In genomic region chr4:61994036-61994435, GRCh38 we compare ENCODE assay signal across 2 cellular contexts.
TF ChIP-seq lines count a peak whose summit lies in the region.

No MANE protein-coding gene starts in this region.

TF ChIP-seq in H1, 55 proteins besides CTCF, POLR2A, EP300 and RAD21:
- TF ChIP-seq FOSL1 (IDR thresholded peaks at IDR 0.05; ENCODE audit: insufficient read depth, low read depth, low read length): no peak
- TF ChIP-seq SP4 (IDR thresholded peaks at IDR 0.05; ENCODE audit: low read length): no peak
- no peak for TF ChIP-seq BACH1 (IDR thresholded peaks at IDR 0.05; ENCODE audit: low read length)
- no peak for TF ChIP-seq NANOG (IDR thresholded peaks at IDR 0.05; ENCODE audit: insufficient read depth, low read depth, low read length, poor library complexity, severe bottlenecking)
- no peak for TF ChIP-seq KDM1A (IDR thresholded peaks at IDR 0.05; ENCODE audit: borderline replicate concordance, low read length)
- TF ChIP-seq PHF8 (conservative IDR thresholded peaks at IDR 0.05; ENCODE audit: low read depth, low read length): no peak
- TF ChIP-seq TAF1 (IDR thresholded peaks at IDR 0.05; ENCODE audit: low read depth, low read length): no peak
- TF ChIP-seq SIX5 (IDR thresholded peaks at IDR 0.05; ENCODE audit: low read depth, low read length): no peak
- no peak for TF ChIP-seq CEBPB (IDR thresholded peaks at IDR 0.05; ENCODE audit: low read depth, low read length)

TF ChIP-seq in GM23338, 12 proteins besides CTCF, POLR2A, EP300 and RAD21:
- TF ChIP-seq, protein P1, sequence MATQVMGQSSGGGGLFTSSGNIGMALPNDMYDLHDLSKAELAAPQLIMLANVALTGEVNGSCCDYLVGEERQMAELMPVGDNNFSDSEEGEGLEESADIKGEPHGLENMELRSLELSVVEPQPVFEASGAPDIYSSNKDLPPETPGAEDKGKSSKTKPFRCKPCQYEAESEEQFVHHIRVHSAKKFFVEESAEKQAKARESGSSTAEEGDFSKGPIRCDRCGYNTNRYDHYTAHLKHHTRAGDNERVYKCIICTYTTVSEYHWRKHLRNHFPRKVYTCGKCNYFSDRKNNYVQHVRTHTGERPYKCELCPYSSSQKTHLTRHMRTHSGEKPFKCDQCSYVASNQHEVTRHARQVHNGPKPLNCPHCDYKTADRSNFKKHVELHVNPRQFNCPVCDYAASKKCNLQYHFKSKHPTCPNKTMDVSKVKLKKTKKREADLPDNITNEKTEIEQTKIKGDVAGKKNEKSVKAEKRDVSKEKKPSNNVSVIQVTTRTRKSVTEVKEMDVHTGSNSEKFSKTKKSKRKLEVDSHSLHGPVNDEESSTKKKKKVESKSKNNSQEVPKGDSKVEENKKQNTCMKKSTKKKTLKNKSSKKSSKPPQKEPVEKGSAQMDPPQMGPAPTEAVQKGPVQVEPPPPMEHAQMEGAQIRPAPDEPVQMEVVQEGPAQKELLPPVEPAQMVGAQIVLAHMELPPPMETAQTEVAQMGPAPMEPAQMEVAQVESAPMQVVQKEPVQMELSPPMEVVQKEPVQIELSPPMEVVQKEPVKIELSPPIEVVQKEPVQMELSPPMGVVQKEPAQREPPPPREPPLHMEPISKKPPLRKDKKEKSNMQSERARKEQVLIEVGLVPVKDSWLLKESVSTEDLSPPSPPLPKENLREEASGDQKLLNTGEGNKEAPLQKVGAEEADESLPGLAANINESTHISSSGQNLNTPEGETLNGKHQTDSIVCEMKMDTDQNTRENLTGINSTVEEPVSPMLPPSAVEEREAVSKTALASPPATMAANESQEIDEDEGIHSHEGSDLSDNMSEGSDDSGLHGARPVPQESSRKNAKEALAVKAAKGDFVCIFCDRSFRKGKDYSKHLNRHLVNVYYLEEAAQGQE (IDR thresholded peaks at IDR 0.05; ENCODE audit: unreplicated experiment): no peak
- TF ChIP-seq ZNF114 (CRISPR knock-in tag; IDR thresholded peaks at IDR 0.05): no peak
- TF ChIP-seq ZNF331 (CRISPR knock-in tag; IDR thresholded peaks at IDR 0.05; ENCODE audit: low read depth): no peak
- TF ChIP-seq, protein P2, sequence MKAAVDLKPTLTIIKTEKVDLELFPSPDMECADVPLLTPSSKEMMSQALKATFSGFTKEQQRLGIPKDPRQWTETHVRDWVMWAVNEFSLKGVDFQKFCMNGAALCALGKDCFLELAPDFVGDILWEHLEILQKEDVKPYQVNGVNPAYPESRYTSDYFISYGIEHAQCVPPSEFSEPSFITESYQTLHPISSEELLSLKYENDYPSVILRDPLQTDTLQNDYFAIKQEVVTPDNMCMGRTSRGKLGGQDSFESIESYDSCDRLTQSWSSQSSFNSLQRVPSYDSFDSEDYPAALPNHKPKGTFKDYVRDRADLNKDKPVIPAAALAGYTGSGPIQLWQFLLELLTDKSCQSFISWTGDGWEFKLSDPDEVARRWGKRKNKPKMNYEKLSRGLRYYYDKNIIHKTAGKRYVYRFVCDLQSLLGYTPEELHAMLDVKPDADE (IDR thresholded peaks at IDR 0.05): no peak
- TF ChIP-seq EZH2phosphoT487 (IDR thresholded peaks at IDR 0.05; ENCODE audit: unreplicated experiment): no peak
- TF ChIP-seq STAT1 (IDR thresholded peaks at IDR 0.05; ENCODE audit: unreplicated experiment): no peak
- TF ChIP-seq CREB1 (CRISPR knock-in tag; IDR thresholded peaks at IDR 0.05; ENCODE audit: low read depth): no peak
- TF ChIP-seq, protein P3, sequence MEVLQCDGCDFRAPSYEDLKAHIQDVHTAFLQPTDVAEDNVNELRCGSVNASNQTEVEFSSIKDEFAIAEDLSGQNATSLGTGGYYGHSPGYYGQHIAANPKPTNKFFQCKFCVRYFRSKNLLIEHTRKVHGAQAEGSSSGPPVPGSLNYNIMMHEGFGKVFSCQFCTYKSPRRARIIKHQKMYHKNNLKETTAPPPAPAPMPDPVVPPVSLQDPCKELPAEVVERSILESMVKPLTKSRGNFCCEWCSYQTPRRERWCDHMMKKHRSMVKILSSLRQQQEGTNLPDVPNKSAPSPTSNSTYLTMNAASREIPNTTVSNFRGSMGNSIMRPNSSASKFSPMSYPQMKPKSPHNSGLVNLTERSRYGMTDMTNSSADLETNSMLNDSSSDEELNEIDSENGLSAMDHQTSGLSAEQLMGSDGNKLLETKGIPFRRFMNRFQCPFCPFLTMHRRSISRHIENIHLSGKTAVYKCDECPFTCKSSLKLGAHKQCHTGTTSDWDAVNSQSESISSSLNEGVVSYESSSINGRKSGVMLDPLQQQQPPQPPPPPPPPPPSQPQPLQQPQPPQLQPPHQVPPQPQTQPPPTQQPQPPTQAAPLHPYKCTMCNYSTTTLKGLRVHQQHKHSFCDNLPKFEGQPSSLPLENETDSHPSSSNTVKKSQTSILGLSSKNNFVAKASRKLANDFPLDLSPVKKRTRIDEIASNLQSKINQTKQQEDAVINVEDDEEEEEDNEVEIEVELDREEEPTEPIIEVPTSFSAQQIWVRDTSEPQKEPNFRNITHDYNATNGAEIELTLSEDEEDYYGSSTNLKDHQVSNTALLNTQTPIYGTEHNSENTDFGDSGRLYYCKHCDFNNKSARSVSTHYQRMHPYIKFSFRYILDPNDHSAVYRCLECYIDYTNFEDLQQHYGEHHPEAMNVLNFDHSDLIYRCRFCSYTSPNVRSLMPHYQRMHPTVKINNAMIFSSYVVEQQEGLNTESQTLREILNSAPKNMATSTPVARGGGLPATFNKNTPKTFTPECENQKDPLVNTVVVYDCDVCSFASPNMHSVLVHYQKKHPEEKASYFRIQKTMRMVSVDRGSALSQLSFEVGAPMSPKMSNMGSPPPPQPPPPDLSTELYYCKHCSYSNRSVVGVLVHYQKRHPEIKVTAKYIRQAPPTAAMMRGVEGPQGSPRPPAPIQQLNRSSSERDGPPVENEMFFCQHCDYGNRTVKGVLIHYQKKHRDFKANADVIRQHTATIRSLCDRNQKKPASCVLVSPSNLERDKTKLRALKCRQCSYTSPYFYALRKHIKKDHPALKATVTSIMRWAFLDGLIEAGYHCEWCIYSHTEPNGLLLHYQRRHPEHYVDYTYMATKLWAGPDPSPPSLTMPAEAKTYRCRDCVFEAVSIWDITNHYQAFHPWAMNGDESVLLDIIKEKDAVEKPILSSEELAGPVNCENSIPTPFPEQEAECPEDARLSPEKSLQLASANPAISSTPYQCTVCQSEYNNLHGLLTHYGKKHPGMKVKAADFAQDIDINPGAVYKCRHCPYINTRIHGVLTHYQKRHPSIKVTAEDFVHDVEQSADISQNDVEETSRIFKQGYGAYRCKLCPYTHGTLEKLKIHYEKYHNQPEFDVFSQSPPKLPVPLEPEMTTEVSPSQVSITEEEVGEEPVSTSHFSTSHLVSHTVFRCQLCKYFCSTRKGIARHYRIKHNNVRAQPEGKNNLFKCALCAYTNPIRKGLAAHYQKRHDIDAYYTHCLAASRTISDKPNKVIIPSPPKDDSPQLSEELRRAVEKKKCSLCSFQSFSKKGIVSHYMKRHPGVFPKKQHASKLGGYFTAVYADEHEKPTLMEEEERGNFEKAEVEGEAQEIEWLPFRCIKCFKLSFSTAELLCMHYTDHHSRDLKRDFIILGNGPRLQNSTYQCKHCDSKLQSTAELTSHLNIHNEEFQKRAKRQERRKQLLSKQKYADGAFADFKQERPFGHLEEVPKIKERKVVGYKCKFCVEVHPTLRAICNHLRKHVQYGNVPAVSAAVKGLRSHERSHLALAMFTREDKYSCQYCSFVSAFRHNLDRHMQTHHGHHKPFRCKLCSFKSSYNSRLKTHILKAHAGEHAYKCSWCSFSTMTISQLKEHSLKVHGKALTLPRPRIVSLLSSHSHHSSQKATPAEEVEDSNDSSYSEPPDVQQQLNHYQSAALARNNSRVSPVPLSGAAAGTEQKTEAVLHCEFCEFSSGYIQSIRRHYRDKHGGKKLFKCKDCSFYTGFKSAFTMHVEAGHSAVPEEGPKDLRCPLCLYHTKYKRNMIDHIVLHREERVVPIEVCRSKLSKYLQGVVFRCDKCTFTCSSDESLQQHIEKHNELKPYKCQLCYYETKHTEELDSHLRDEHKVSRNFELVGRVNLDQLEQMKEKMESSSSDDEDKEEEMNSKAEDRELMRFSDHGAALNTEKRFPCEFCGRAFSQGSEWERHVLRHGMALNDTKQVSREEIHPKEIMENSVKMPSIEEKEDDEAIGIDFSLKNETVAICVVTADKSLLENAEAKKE (CRISPR knock-in tag; IDR thresholded peaks at IDR 0.05): no peak
- TF ChIP-seq JUNB (IDR thresholded peaks at IDR 0.05; ENCODE audit: unreplicated experiment): no peak
- TF ChIP-seq EZH2 (IDR thresholded peaks at IDR 0.05; ENCODE audit: low read depth, unreplicated experiment): no peak
- TF ChIP-seq POLR2AphosphoS5 (IDR thresholded peaks at IDR 0.05; ENCODE audit: low read depth): no peak
- TF ChIP-seq NANOG (IDR thresholded peaks at IDR 0.05; ENCODE audit: borderline replicate concordance): no peak
